In the genomic region with DNA sequence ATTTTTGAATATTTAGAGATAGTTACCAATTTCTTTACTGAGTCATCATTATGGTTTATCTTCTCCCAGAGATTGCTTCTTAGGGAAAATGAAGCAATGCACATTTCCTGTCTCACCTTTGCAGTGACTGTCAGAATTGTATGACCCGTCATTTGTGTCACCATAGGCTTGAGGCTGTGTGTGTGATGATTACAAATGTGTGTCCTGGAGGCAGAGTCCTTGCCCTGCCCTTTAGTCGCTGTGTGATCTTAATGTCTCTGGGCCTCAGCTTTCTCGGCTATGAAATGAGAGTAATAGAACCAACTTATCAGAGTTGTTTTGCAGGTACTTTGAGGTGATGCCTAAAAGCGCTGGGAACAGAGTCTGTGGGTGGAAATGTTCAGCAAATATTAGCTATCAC, we compare ENCODE assay signal across 39 cellular contexts.
"Had no signal": no experiment of that assay in that cellular context is flagged by ENCODE, and none has a peak within 500 bp of the region (broad histone marks: within the 10 kb centered on the region; RNA-seq: fewer than 3 reads in every experiment).

No MANE protein-coding gene starts in this region.

- H3K4me3 Mint-ChIP-seq: activated CD4-positive, alpha-beta T cell treated with anti-CD3 and anti-CD28 coated beads for 36 hours; activated CD4-positive, alpha-beta T cell treated with anti-CD3 and anti-CD28 coated beads, Interleukin-2, amount 10 ng/mL, durations not matched to agents 7 days and 5 days; activated naive CD4-positive, alpha-beta T cell treated with anti-CD3 and anti-CD28 coated beads for 36 hours; activated T-cell treated with anti-CD3 and anti-CD28 coated beads, Interleukin-2, amount 50 U/mL, for 4 hours; activated T-helper 1 cell treated with anti-CD3 and anti-CD28 coated beads, Interleukin-12 subunit alpha, Interleukin-12 subunit beta, Interleukin-2, Interleukin-4 antibody, amounts not matched to agents 30 ng/mL and 10 ng/mL and 1 ng/mL, durations not matched to agents 14 hours and 24 hours and 36 hours; T-helper 1 cell treated with Interleukin-12 subunit alpha and Interleukin-12 subunit beta and Interleukin-4 antibody, amounts not matched to agents 30 μg/mL and 1 μg/mL, for 36 hours; T-helper 2 cell treated with Interferon-gamma antibody and Interleukin-4, amounts not matched to agents 5 μg/mL and 100 μg/mL, for 36 hours; WTC11 had no signal

- H3K4me1 Mint-ChIP-seq: activated CD4-positive, alpha-beta T cell treated with anti-CD3 and anti-CD28 coated beads for 36 hours; activated CD4-positive, alpha-beta T cell treated with anti-CD3 and anti-CD28 coated beads, Interleukin-2, amount 10 ng/mL, durations not matched to agents 7 days and 5 days had no signal

- FAIRE-seq: TTC549 had no signal

- H3K9ac ChIP-seq: SK-N-SH had no signal

- ATAC-seq: activated CD4-positive, alpha-beta T cell treated with anti-CD3 and anti-CD28 coated beads for 36 hours; activated CD4-positive, CD25-positive, alpha-beta regulatory T cell treated with anti-CD3 and anti-CD28 coated beads, Interleukin-2, amount 50 U/mL, for 24 hours; activated naive CD4-positive, alpha-beta T cell treated with anti-CD3 and anti-CD28 coated beads, Interleukin-2, amount 50 U/mL, for 72 hours; activated T-cell treated with anti-CD3 and anti-CD28 coated beads, Interleukin-2, amount 50 U/mL, for 4 hours; body of pancreas; PC-3; WTC11 had no signal

- DNase-seq: activated CD4-positive, alpha-beta T cell treated with anti-CD3 and anti-CD28 coated beads for 36 hours; activated CD4-positive, alpha-beta T cell treated with anti-CD3 and anti-CD28 coated beads, Interleukin-2, amount 10 ng/mL, durations not matched to agents 7 days and 5 days; activated CD4-positive, alpha-beta T cell treated with anti-CD3 and anti-CD28 coated beads, Interleukin-2, amount 50 U/mL, for 48 hours; activated CD8-positive, alpha-beta memory T cell treated with anti-CD3 and anti-CD28 coated beads, Interleukin-2, amount 50 U/mL, for 4 hours; activated gamma-delta T cell treated with Interleukin-2 at 50 U/mL for 16 hours; activated naive CD4-positive, alpha-beta T cell treated with anti-CD3 and anti-CD28 coated beads for 36 hours; activated T-cell treated with anti-CD3 and anti-CD28 coated beads for 4 hours; activated T-cell treated with anti-CD3 and anti-CD28 coated beads, Interleukin-2, amount 50 U/mL, for 4 hours; adrenal gland; body of pancreas; Kasumi-1; KG1; MG63; NCI-H1048; NCI-H1105 treated with DMSO at 0.1 percent for 48 hours; NCI-H1436; NCI-H1694; NCI-H1930; NCI-H2081 treated with DMSO at 0.1 percent for 48 hours; NCI-H226; NCI-H446 treated with DMSO at 0.1 percent for 48 hours; NCI-H524 treated with DMSO at 0.1 percent for 48 hours; NCI-H748 treated with DMSO at 0.1 percent for 48 hours; NK-92 treated with Interleukin-12 subunit alpha and Interleukin-12 subunit beta, amount 100 ng/mL, for 24 hours; PC-3; Peyer's patch; RPMI8226; SHP77 treated with DMSO at 0.1 percent for 48 hours; SK-N-SH had no signal

- H3K4me2 ChIP-seq: SK-N-SH had no signal

- H3K27me3 Mint-ChIP-seq: activated CD4-positive, alpha-beta T cell treated with anti-CD3 and anti-CD28 coated beads for 36 hours; activated CD4-positive, alpha-beta T cell treated with anti-CD3 and anti-CD28 coated beads, Interleukin-2, amount 10 ng/mL, durations not matched to agents 7 days and 5 days had no signal

- H3K9me3 Mint-ChIP-seq: activated CD4-positive, alpha-beta T cell treated with anti-CD3 and anti-CD28 coated beads, Interleukin-2, amount 10 ng/mL, durations not matched to agents 7 days and 5 days; activated naive CD4-positive, alpha-beta T cell treated with anti-CD3 and anti-CD28 coated beads for 36 hours; activated naive CD4-positive, alpha-beta T cell treated with anti-CD3 and anti-CD28 coated beads, Interleukin-2, amount 50 U/mL, for 72 hours; activated T-cell treated with anti-CD3 and anti-CD28 coated beads, Interleukin-2, amount 50 U/mL, for 4 hours; activated T-helper 1 cell treated with anti-CD3 and anti-CD28 coated beads, Interleukin-12 subunit alpha, Interleukin-12 subunit beta, Interleukin-2, Interleukin-4 antibody, amounts not matched to agents 30 ng/mL and 10 ng/mL and 1 ng/mL, durations not matched to agents 14 hours and 24 hours and 36 hours; T-helper 1 cell treated with Interleukin-12 subunit alpha and Interleukin-12 subunit beta and Interleukin-4 antibody, amounts not matched to agents 30 μg/mL and 1 μg/mL, for 36 hours; T-helper 2 cell treated with Interferon-gamma antibody and Interleukin-4, amounts not matched to agents 5 μg/mL and 100 μg/mL, for 36 hours had no signal

- H3K27ac Mint-ChIP-seq: activated CD4-positive, alpha-beta T cell treated with anti-CD3 and anti-CD28 coated beads for 36 hours; activated naive CD4-positive, alpha-beta T cell treated with anti-CD3 and anti-CD28 coated beads for 36 hours; activated naive CD4-positive, alpha-beta T cell treated with anti-CD3 and anti-CD28 coated beads, Interleukin-2, amount 50 U/mL, for 72 hours; activated T-helper 1 cell treated with anti-CD3 and anti-CD28 coated beads, Interleukin-12 subunit alpha, Interleukin-12 subunit beta, Interleukin-2, Interleukin-4 antibody, amounts not matched to agents 30 ng/mL and 10 ng/mL and 1 ng/mL, durations not matched to agents 14 hours and 24 hours and 36 hours; T-helper 1 cell treated with Interleukin-12 subunit alpha and Interleukin-12 subunit beta and Interleukin-4 antibody, amounts not matched to agents 30 μg/mL and 1 μg/mL, for 36 hours; T-helper 2 cell treated with Interferon-gamma antibody and Interleukin-4, amounts not matched to agents 5 μg/mL and 100 μg/mL, for 36 hours; WTC11 had no signal

- H3K36me3 ChIP-seq: ascending aorta, breast epithelium, Peyer's patch had no signal

- H3K4me1 ChIP-seq: adrenal gland, ascending aorta, body of pancreas, breast epithelium, Peyer's patch, SJSA1 had no signal

- H3K9me3 ChIP-seq: adrenal gland, ascending aorta, body of pancreas, breast epithelium, MG63, Peyer's patch, SJSA1, SK-N-SH had no signal

- H3K27ac ChIP-seq: adrenal gland, ascending aorta, body of pancreas, breast epithelium, SJSA1 had no signal

- H3K27me3 ChIP-seq: adrenal gland, ascending aorta, body of pancreas, MG63, Peyer's patch, SJSA1 had no signal

- H3K4me3 ChIP-seq: adrenal gland, ascending aorta, body of pancreas, breast epithelium, MG63, Peyer's patch, SJSA1 had no signal
